Comparison of ENCODE assay signal across 14 cellular contexts in the genomic region with DNA sequence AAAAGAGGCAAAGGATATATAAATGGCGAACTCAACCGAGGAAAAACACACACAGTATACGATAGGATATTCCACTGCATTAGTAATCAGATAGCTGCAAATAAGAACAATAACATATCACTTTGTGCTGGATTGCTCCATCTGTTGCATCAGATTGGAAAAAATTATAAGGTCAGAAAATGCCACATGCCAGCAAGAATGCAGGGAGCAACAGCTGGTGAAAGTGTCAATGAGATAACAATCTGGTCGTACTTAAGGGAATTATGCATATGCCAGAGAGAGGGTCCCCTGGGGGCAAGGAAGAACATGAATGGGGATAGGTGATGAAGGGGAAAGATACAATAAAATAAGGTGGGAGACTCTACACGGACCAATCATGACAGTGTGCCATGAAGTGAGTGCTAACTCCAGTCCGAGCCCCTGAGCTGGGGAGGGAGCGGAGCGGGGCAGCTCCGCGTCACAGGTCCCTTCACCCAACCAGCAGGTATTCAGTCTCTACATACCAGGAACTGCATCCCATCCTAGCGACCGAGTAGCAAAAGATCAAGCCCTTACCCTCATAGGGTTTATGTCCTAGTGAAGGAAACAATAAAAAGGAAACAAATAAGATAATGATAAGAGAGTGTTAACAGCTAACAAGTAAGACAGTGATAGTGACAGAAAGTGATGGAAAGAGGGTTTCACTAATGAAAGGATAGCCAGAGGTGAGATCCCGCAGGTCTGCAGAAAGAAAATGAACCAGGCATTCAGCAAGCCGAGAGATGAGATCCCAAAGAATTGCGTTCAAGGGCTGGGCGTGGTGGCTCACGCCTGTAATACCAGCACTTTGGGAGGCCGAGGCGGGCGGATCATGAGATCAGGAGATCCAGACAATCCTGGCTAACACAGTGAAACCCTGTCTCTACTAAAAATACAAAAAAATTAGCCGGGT. TPM values are rescaled to one million over a fixed set of nuclear protein-coding genes. Genes with fewer than 3 reads are reported as not detected.
DNase-seq lines count a peak whose midpoint lies in the region; ATAC-seq, FAIRE-seq and TF ChIP-seq lines count a peak whose summit lies in the region.
"Had no signal": no experiment of that assay in that cellular context is flagged by ENCODE, and none has a peak within 500 bp of the region (broad histone marks: within the 10 kb centered on the region; RNA-seq: fewer than 3 reads in every experiment).

No MANE protein-coding gene starts in this region.

- no peak for FAIRE-seq in HTR-8/SVneo (lab: Jason Lieb, UNC)

- no peaks in the 10 kb centered on the region for H3K9me3 Mint-ChIP-seq in MCF 10A (ENCODE audit: unreplicated experiment)
- H3K9me3 Mint-ChIP-seq in activated naive CD8-positive, alpha-beta T cell treated with anti-CD3 and anti-CD28 coated beads for 36 hours, result no peaks in the 10 kb centered on the region
- H3K9me3 Mint-ChIP-seq: brain had no signal

- in situ Hi-C loops in mammary epithelial cell (cut with MboI; ENCODE audit: low sequenced_read_pairs in 2 of 2), result loop anchor here in 1 of 2 donors (5.0 kb wide), 1 partner anchor 41 kb away; no protein-coding TSS in a partner anchor

- no peak overlapping the region for H3K4me2 ChIP-seq in mammary epithelial cell (ENCODE audit: insufficient read depth, low read depth, low read length)

- no peak for DNase-seq in MCF 10A (ENCODE audit: unreplicated experiment)
- no peak for DNase-seq in mammary epithelial cell
- DNase-seq in activated naive CD8-positive, alpha-beta T cell treated with anti-CD3 and anti-CD28 coated beads for 36 hours, result no peak
- DNase-seq in NCI-H526 (lab: John Stamatoyannopoulos, UW), result no peak
- DNase-seq in HTR-8/SVneo (ENCODE audit: insufficient read length, low spot score), result no peak
- DNase-seq: NCI-H2081, occipital lobe, WERI-Rb-1 had no signal

- peaks cover 7% of the 10 kb centered on the region for H3K79me2 ChIP-seq in mammary epithelial cell (ENCODE audit: insufficient read depth, low read length)

- intact Hi-C loops in MCF 10A (cut with micrococcal nuclease), result no loop called here
- intact Hi-C loops in mammary epithelial cell (cut with micrococcal nuclease), result no loop called here

- H3K27ac ChIP-seq in mammary epithelial cell (ENCODE audit: insufficient read depth, low read depth, low read length), result no peak overlapping the region
- H3K27ac ChIP-seq: WERI-Rb-1 had no signal

- no peak overlapping the region for H3K4me3 Mint-ChIP-seq in MCF 10A (ENCODE audit: unreplicated experiment)
- H3K4me3 Mint-ChIP-seq in activated naive CD8-positive, alpha-beta T cell treated with anti-CD3 and anti-CD28 coated beads for 36 hours, result peak overlapping the region; percentile 42
- H3K4me3 Mint-ChIP-seq: brain had no signal

- H3K9me3 ChIP-seq in mammary epithelial cell (replicated peaks; ENCODE audit: insufficient read depth, low read length), result no peaks in the 10 kb centered on the region
- no peaks in the 10 kb centered on the region for H3K9me3 ChIP-seq in iPS-15b (ENCODE audit: control insufficient read depth, insufficient read depth, low read length)

- no peak overlapping the region for H3K4me3 ChIP-seq in mammary epithelial cell (replicated peaks in 1 of 3; ENCODE audit: insufficient read depth in 1 of 3, low read depth in 2 of 3, low read length in 3 of 3)
- H3K4me3 ChIP-seq in iPS-15b (ENCODE audit: low read depth, low read length), result peak overlapping the region; percentile 18
- H3K4me3 ChIP-seq: lung had no signal

- no peak for TF ChIP-seq CTCF in MCF 10A (IDR thresholded peaks at IDR 0.05; ENCODE audit: unreplicated experiment)
- TF ChIP-seq CTCF in mammary epithelial cell (conservative IDR thresholded peaks at IDR 0.05 in 1 of 2, IDR thresholded peaks at IDR 0.05 in 1 of 2; ENCODE audit: extremely low read depth in 1 of 2, insufficient read depth in 1 of 2, low read depth in 1 of 2, low read length in 2 of 2), result no peak

- dilution Hi-C loops in mammary epithelial cell (cut with HindIII; ENCODE audit: low sequenced_read_pairs), result no loop called here

- H3K36me3 Mint-ChIP-seq in MCF 10A (ENCODE audit: insufficient read depth, unreplicated experiment), result peaks cover 5% of the 10 kb centered on the region
- peaks cover 2% of the 10 kb centered on the region for H3K36me3 Mint-ChIP-seq in activated naive CD8-positive, alpha-beta T cell treated with anti-CD3 and anti-CD28 coated beads for 36 hours
- H3K36me3 Mint-ChIP-seq: brain had no signal

- peak overlapping the region; percentile 79 for H3K27ac Mint-ChIP-seq in MCF 10A (ENCODE audit: low read depth, unreplicated experiment)
- peak overlapping the region; percentile 70 for H3K27ac Mint-ChIP-seq in activated naive CD8-positive, alpha-beta T cell treated with anti-CD3 and anti-CD28 coated beads for 36 hours
- H3K27ac Mint-ChIP-seq: brain had no signal

- ATAC-seq in HG03280 (IDR thresholded peaks at IDR 0.05; ENCODE audit: unreplicated experiment) (no peak), HG02571 (IDR thresholded peaks at IDR 0.05; ENCODE audit: unreplicated experiment) (no peak)
- ATAC-seq: SK-N-SH treated with all-trans-retinoic acid at 6 μM for 48 hours had no signal

- POLR2A ChIA-PET in MCF 10A (lab: Yijun Ruan, JAX), result interaction anchor here (0.6 to 3.7 kb wide), 6 partner anchors 9 to 1955 kb away, joined by 3 to 18 read pairs (median 4); a partner anchor contains a TSS

- no peaks in the 10 kb centered on the region for H3K27me3 ChIP-seq in mammary epithelial cell (ENCODE audit: insufficient read depth, low read length)
- H3K27me3 ChIP-seq in iPS-15b (ENCODE audit: control insufficient read depth, insufficient read depth, low read length), result no peaks in the 10 kb centered on the region

- peaks cover 18% of the 10 kb centered on the region for H3K4me1 Mint-ChIP-seq in MCF 10A (ENCODE audit: insufficient read depth, unreplicated experiment)
- H3K4me1 Mint-ChIP-seq in activated naive CD8-positive, alpha-beta T cell treated with anti-CD3 and anti-CD28 coated beads for 36 hours, result peaks cover 63% of the 10 kb centered on the region

- WGBS in mammary epithelial cell (ENCODE audit: low coverage, missing lambda C conversion rate), result 98% methylated on average over 21 of the region's 21 CpGs

- H3K36me3 ChIP-seq in mammary epithelial cell (ENCODE audit: insufficient read depth, low read length), result no peaks in the 10 kb centered on the region
- H3K36me3 ChIP-seq in iPS-15b (ENCODE audit: control insufficient read depth, insufficient read depth, low read length), result no peaks in the 10 kb centered on the region
- H3K36me3 ChIP-seq: WERI-Rb-1 had no signal

- BruUV-seq in MCF 10A (replicated peaks; lab: Mats Ljungman, UMichigan) (no TSS peak), mammary epithelial cell (replicated peaks; lab: Mats Ljungman, UMichigan) (no TSS peak)

- no peak overlapping the region for H2AFZ ChIP-seq in mammary epithelial cell (ENCODE audit: low read depth, low read length)

- H3K27me3 Mint-ChIP-seq in MCF 10A (ENCODE audit: insufficient read depth, unreplicated experiment), result no peaks in the 10 kb centered on the region
- no peaks in the 10 kb centered on the region for H3K27me3 Mint-ChIP-seq in activated naive CD8-positive, alpha-beta T cell treated with anti-CD3 and anti-CD28 coated beads for 36 hours
- H3K27me3 Mint-ChIP-seq: brain had no signal

- H4K20me1 ChIP-seq in mammary epithelial cell (ENCODE audit: insufficient read depth, low read length), result no peaks in the 10 kb centered on the region

- H3K4me1 ChIP-seq in mammary epithelial cell (ENCODE audit: insufficient read depth, low read length) (peaks cover 16% of the 10 kb centered on the region), iPS-15b (ENCODE audit: control insufficient read depth, insufficient read depth, low read length) (peaks cover 6% of the 10 kb centered on the region)

- H3K9ac ChIP-seq in mammary epithelial cell (ENCODE audit: insufficient read depth, low read length), result no peak overlapping the region
- no peak overlapping the region for H3K9ac ChIP-seq in iPS-15b (ENCODE audit: low read depth, low read length)

- CTCF ChIA-PET in MCF 10A (lab: Yijun Ruan, JAX) (interaction anchor here (0.7 to 1.7 kb wide), 3 partner anchors 10 to 804 kb away, joined by 3 to 4 read pairs (median 4); a partner anchor contains a TSS), mammary epithelial cell (lab: Charles Lee; ENCODE audit: low non-redundant PET) (no interaction called here)

RNA-seq across cellular contexts. Expression of a gene that starts 9.4 kb away (rescaled TPM):
- 4.1 and 5.4 TPM in 2 replicates for total RNA-seq in MCF 10A (2022)
- 10 to 100 TPM in 1 of 2 donors, 1 to 10 TPM in 1; 10.0 to 23.0 TPM for total RNA-seq in mammary epithelial cell
- polyA plus RNA-seq in mammary epithelial cell, result 3.5 TPM
- 18.9 TPM for polyA minus RNA-seq in mammary epithelial cell
- total RNA-seq in activated naive CD8-positive, alpha-beta T cell treated with anti-CD3 and anti-CD28 coated beads for 36 hours, result 10 to 100 TPM; 11.0 to 12.3 TPM
